ENCODE assay signal across 12 cellular contexts in genomic region chr2:135164431-135164830, GRCh38.
A peak's percentile ranks its signal among the peaks of the same experiment; 100 is the strongest.
DNase-seq lines count a peak whose midpoint lies in the region; ATAC-seq and TF ChIP-seq lines count a peak whose summit lies in the region.
"Had no signal": no experiment of that assay in that cellular context is flagged by ENCODE, and none has a peak within 500 bp of the region (broad histone marks: within the 10 kb centered on the region; RNA-seq: fewer than 3 reads in every experiment).

No MANE protein-coding gene starts in this region.

- no peaks in the 10 kb centered on the region for H3K4me1 ChIP-seq in breast epithelium
- H3K4me1 ChIP-seq: BLaER1 treated with 17β-estradiol and CSF1 and Interleukin-3, amounts not matched to agents 10 nM and 100 nM had no signal

- no peak overlapping the region for H3K27ac ChIP-seq in breast epithelium
- H3K27ac ChIP-seq: BLaER1 treated with 17β-estradiol and CSF1 and Interleukin-3, amounts not matched to agents 10 nM and 100 nM had no signal

- H3K9me3 Mint-ChIP-seq in MCF 10A (ENCODE audit: unreplicated experiment) = no peaks in the 10 kb centered on the region
- H3K9me3 Mint-ChIP-seq in naive thymus-derived CD8-positive, alpha-beta T cell = no peaks in the 10 kb centered on the region

- DNase-seq in MCF 10A (ENCODE audit: unreplicated experiment) = peak; percentile 75
- no peak for DNase-seq in breast epithelium (ENCODE audit: low spot score in 2 of 2)
- DNase-seq in RKO (ENCODE audit: low spot score) = peak; percentile 51
- peak; percentile 47 for DNase-seq in stromal cell of bone marrow (ENCODE audit: low read depth)
- DNase-seq in ureter (ENCODE audit: low spot score) = no peak
- no peak for DNase-seq in naive thymus-derived CD8-positive, alpha-beta T cell
- no peak for DNase-seq in NCI-H2227 (lab: John Stamatoyannopoulos, UW; ENCODE audit: unreplicated experiment)
- DNase-seq: cerebellar nuclear complex, NCI-H526, T-helper 17 cell had no signal

- CTCF ChIA-PET in MCF 10A (lab: Yijun Ruan, JAX) = interaction anchor here (0.7 to 2.6 kb wide), 4 partner anchors 16 to 160 kb away, joined by 3 to 9 read pairs (median 4); no protein-coding TSS in a partner anchor

- H3K27me3 Mint-ChIP-seq in MCF 10A (ENCODE audit: insufficient read depth, unreplicated experiment) = no peaks in the 10 kb centered on the region
- H3K27me3 Mint-ChIP-seq in naive thymus-derived CD8-positive, alpha-beta T cell = no peaks in the 10 kb centered on the region
- H3K27me3 Mint-ChIP-seq: T-helper 17 cell had no signal

- peaks cover 61% of the 10 kb centered on the region for H3K36me3 Mint-ChIP-seq in MCF 10A (ENCODE audit: insufficient read depth, unreplicated experiment)
- peaks cover 0 to 89% (median 31%) of the 10 kb centered on the region in 3 donors for H3K36me3 Mint-ChIP-seq in naive thymus-derived CD8-positive, alpha-beta T cell

- POLR2A ChIA-PET in MCF 10A (lab: Yijun Ruan, JAX) = interaction anchor here (0.8 to 1.6 kb wide), 3 partner anchors 11 to 111 kb away, joined by 3 to 5 read pairs (median 5); no protein-coding TSS in a partner anchor
- POLR2A ChIA-PET in naive thymus-derived CD8-positive, alpha-beta T cell (lab: Charles Lee) = no interaction called here

- ATAC-seq in esophagus mucosa = peak; percentile 85
- no peak for ATAC-seq in naive thymus-derived CD8-positive, alpha-beta T cell
- ATAC-seq: T-helper 17 cell had no signal

- peaks cover 6% of the 10 kb centered on the region for H3K4me1 Mint-ChIP-seq in MCF 10A (ENCODE audit: insufficient read depth, unreplicated experiment)
- peaks cover 4 to 20% (median 12%) of the 10 kb centered on the region in 4 donors for H3K4me1 Mint-ChIP-seq in naive thymus-derived CD8-positive, alpha-beta T cell

- TF ChIP-seq CTCF in MCF 10A (IDR thresholded peaks at IDR 0.05; ENCODE audit: unreplicated experiment) (no peak), breast epithelium (IDR thresholded peaks at IDR 0.05) (no peak)

- no peaks in the 10 kb centered on the region for H3K27me3 ChIP-seq in breast epithelium
- H3K27me3 ChIP-seq: BLaER1 treated with 17β-estradiol and CSF1 and Interleukin-3, amounts not matched to agents 10 nM and 100 nM had no signal

- H3K27ac Mint-ChIP-seq in MCF 10A (ENCODE audit: low read depth, unreplicated experiment) = no peak overlapping the region
- peak overlapping the region in 2 of 10 donors; percentile 63 to 66 for H3K27ac Mint-ChIP-seq in naive thymus-derived CD8-positive, alpha-beta T cell
- H3K27ac Mint-ChIP-seq: T-helper 17 cell had no signal

- H3K4me3 Mint-ChIP-seq in MCF 10A (ENCODE audit: unreplicated experiment) = no peak overlapping the region
- H3K4me3 Mint-ChIP-seq in naive thymus-derived CD8-positive, alpha-beta T cell = no peak overlapping the region
- H3K4me3 Mint-ChIP-seq: T-helper 17 cell had no signal

- TF ChIP-seq POLR2A in breast epithelium (IDR thresholded peaks at IDR 0.05) = no peak

- H3K9me3 ChIP-seq in breast epithelium = no peaks in the 10 kb centered on the region
- H3K9me3 ChIP-seq: BLaER1 treated with 17β-estradiol and CSF1 and Interleukin-3, amounts not matched to agents 10 nM and 100 nM had no signal

- BruUV-seq in MCF 10A (replicated peaks; lab: Mats Ljungman, UMichigan) = no TSS peak

- intact Hi-C loops in MCF 10A (cut with micrococcal nuclease) (loop anchor here (2.0 to 10.0 kb wide), 3 partner anchors 110 to 370 kb away; partner anchors contain the start of genes R3HDM1, RAB3GAP1 and ZRANB3), breast epithelium (cut with DNase I; ENCODE audit: low total_unique reads) (no loop called here)

- no peak overlapping the region for H3K4me3 ChIP-seq in breast epithelium
- H3K4me3 ChIP-seq: BLaER1 treated with 17β-estradiol and CSF1 and Interleukin-3, amounts not matched to agents 10 nM and 100 nM had no signal

- peaks cover 5% of the 10 kb centered on the region for H3K36me3 ChIP-seq in breast epithelium

Comparison
In these comparisons a context has a peak if more than half of its experiments do, and no peak if none do; other contexts are left out.
1. DNase-seq: peak in MCF 10A (single experiment), RKO (single experiment) and stromal cell of bone marrow (single experiment); none in breast epithelium (0 of 2), ureter (single experiment), naive thymus-derived CD8-positive, alpha-beta T cell (0 of 10) and NCI-H2227 (single experiment).